In the genomic region with DNA sequence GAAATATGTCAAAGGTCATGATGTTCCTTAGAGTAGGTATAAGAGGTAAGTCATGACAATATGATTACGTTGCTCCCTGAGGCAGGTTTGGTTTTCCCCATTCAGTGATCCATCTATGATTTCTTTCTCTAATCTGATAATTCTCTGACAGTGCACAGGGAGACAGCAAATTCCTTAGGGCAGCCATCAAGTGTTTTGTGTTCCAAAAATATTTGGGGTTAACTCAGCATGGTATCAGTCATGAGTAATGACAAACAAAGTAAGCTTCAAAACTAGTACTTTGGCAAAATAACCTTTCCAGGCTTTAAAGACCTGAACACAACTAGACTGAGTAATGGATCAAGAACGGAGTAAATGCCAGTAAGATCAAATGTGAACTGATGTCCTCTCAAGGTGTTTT, we compare ENCODE assay signal across 32 cellular contexts. TPM values are rescaled to one million over a fixed set of nuclear protein-coding genes. Genes with fewer than 3 reads are reported as not detected.
"Had no signal": no experiment of that assay in that cellular context is flagged by ENCODE, and none has a peak within 500 bp of the region (broad histone marks: within the 10 kb centered on the region; RNA-seq: fewer than 3 reads in every experiment).

No MANE protein-coding gene starts in this region.

- H3K27me3 ChIP-seq: colonic mucosa, dorsolateral prefrontal cortex, ovary, thyroid gland had no signal

- ATAC-seq: activated CD8-positive, alpha-beta memory T cell treated with anti-CD3 and anti-CD28 coated beads, Interleukin-2, amount 10 ng/mL, durations not matched to agents 7 days and 5 days; activated CD8-positive, alpha-beta T cell treated with anti-CD3 and anti-CD28 coated beads for 36 hours; activated naive CD4-positive, alpha-beta T cell treated with anti-CD3 and anti-CD28 coated beads, Interleukin-2, amount 50 U/mL, for 72 hours; effector memory CD8-positive, alpha-beta T cell; heart right ventricle; left lung had no signal

- H3K27ac Mint-ChIP-seq: activated CD4-positive, alpha-beta T cell treated with anti-CD3 and anti-CD28 coated beads, Interleukin-2, amount 10 ng/mL, durations not matched to agents 7 days and 5 days; activated CD8-positive, alpha-beta memory T cell treated with anti-CD3 and anti-CD28 coated beads, Interleukin-2, amount 10 ng/mL, durations not matched to agents 7 days and 5 days; activated CD8-positive, alpha-beta T cell treated with anti-CD3 and anti-CD28 coated beads for 36 hours; activated T-helper 1 cell treated with anti-CD3 and anti-CD28 coated beads, Interleukin-12 subunit alpha, Interleukin-12 subunit beta, Interleukin-2, Interleukin-4 antibody, amounts not matched to agents 30 ng/mL and 10 ng/mL and 1 ng/mL, durations not matched to agents 14 hours and 24 hours and 36 hours; effector memory CD8-positive, alpha-beta T cell; natural killer cell treated with Interleukin-12 subunit alpha and Interleukin-12 subunit beta and Interleukin-15 and Interleukin-18, amount 100 ng/mL, for 72 hours; stimulated activated naive CD8-positive, alpha-beta T cell treated with anti-CD3 and anti-CD28 coated beads, Interleukin-15, Interleukin-2, amounts not matched to agents 100 ng/mL and 50 ng/mL, for 24 hours; T-helper 2 cell treated with Interferon-gamma antibody and Interleukin-4, amounts not matched to agents 5 μg/mL and 100 μg/mL, for 36 hours had no signal

- H3K4me3 Mint-ChIP-seq: activated CD4-positive, alpha-beta T cell treated with anti-CD3 and anti-CD28 coated beads, Interleukin-2, amount 10 ng/mL, durations not matched to agents 7 days and 5 days; activated CD8-positive, alpha-beta memory T cell treated with anti-CD3 and anti-CD28 coated beads, Interleukin-2, amount 10 ng/mL, durations not matched to agents 7 days and 5 days; activated CD8-positive, alpha-beta T cell treated with anti-CD3 and anti-CD28 coated beads for 36 hours; activated T-helper 1 cell treated with anti-CD3 and anti-CD28 coated beads, Interleukin-12 subunit alpha, Interleukin-12 subunit beta, Interleukin-2, Interleukin-4 antibody, amounts not matched to agents 30 ng/mL and 10 ng/mL and 1 ng/mL, durations not matched to agents 14 hours and 24 hours and 36 hours; central memory CD8-positive, alpha-beta T cell; effector memory CD8-positive, alpha-beta T cell; natural killer cell treated with Interleukin-12 subunit alpha and Interleukin-12 subunit beta and Interleukin-15 and Interleukin-18, amount 100 ng/mL, for 72 hours; stimulated activated naive CD8-positive, alpha-beta T cell treated with anti-CD3 and anti-CD28 coated beads, Interleukin-15, Interleukin-2, amounts not matched to agents 100 ng/mL and 50 ng/mL, for 24 hours; T-helper 2 cell treated with Interferon-gamma antibody and Interleukin-4, amounts not matched to agents 5 μg/mL and 100 μg/mL, for 36 hours had no signal

- H3K9me3 Mint-ChIP-seq: activated CD4-positive, alpha-beta T cell treated with anti-CD3 and anti-CD28 coated beads, Interleukin-2, amount 10 ng/mL, durations not matched to agents 7 days and 5 days; activated CD8-positive, alpha-beta T cell treated with anti-CD3 and anti-CD28 coated beads for 36 hours; activated naive CD4-positive, alpha-beta T cell treated with anti-CD3 and anti-CD28 coated beads, Interleukin-2, amount 50 U/mL, for 72 hours; activated T-helper 1 cell treated with anti-CD3 and anti-CD28 coated beads, Interleukin-12 subunit alpha, Interleukin-12 subunit beta, Interleukin-2, Interleukin-4 antibody, amounts not matched to agents 30 ng/mL and 10 ng/mL and 1 ng/mL, durations not matched to agents 14 hours and 24 hours and 36 hours; central memory CD8-positive, alpha-beta T cell; effector memory CD8-positive, alpha-beta T cell; natural killer cell treated with Interleukin-12 subunit alpha and Interleukin-12 subunit beta and Interleukin-15 and Interleukin-18, amount 100 ng/mL, for 72 hours; stimulated activated naive CD8-positive, alpha-beta T cell treated with anti-CD3 and anti-CD28 coated beads, Interleukin-15, Interleukin-2, amounts not matched to agents 100 ng/mL and 50 ng/mL, for 24 hours; T-helper 2 cell treated with Interferon-gamma antibody and Interleukin-4, amounts not matched to agents 5 μg/mL and 100 μg/mL, for 36 hours had no signal

- DNase-seq: activated CD4-positive, alpha-beta T cell treated with anti-CD3 and anti-CD28 coated beads, Interleukin-2, amount 10 ng/mL, durations not matched to agents 7 days and 5 days; activated CD4-positive, CD25-positive, alpha-beta regulatory T cell treated with anti-CD3 and anti-CD28 coated beads, Interleukin-2, amount 50 U/mL, for 72 hours; activated CD8-positive, alpha-beta memory T cell treated with anti-CD3 and anti-CD28 coated beads, Interleukin-2, amount 10 ng/mL, durations not matched to agents 7 days and 5 days; activated CD8-positive, alpha-beta T cell treated with anti-CD3 and anti-CD28 coated beads for 36 hours; activated gamma-delta T cell treated with Interleukin-2 at 50 U/mL for 16 hours; activated T-cell treated with anti-CD3 and anti-CD28 coated beads for 4 hours; aorta; colonic mucosa; dorsolateral prefrontal cortex; effector memory CD8-positive, alpha-beta T cell; esophagus squamous epithelium; heart right ventricle; left lung; midbrain; ovary; stimulated activated CD4-positive, alpha-beta T cell treated with anti-CD3 and anti-CD28 coated beads, Interleukin-12 subunit alpha, Interleukin-12 subunit beta, amount 100 ng/mL, for 4 hours; stimulated activated CD4-positive, alpha-beta T cell treated with anti-CD3 and anti-CD28 coated beads, Interleukin-4, amount 100 ng/mL, for 4 hours; substantia nigra; thyroid gland; WERI-Rb-1 had no signal

- H3K4me1 Mint-ChIP-seq: activated CD4-positive, alpha-beta T cell treated with anti-CD3 and anti-CD28 coated beads, Interleukin-2, amount 10 ng/mL, durations not matched to agents 7 days and 5 days; activated CD8-positive, alpha-beta memory T cell treated with anti-CD3 and anti-CD28 coated beads, Interleukin-2, amount 10 ng/mL, durations not matched to agents 7 days and 5 days; central memory CD8-positive, alpha-beta T cell had no signal

- H3K36me3 Mint-ChIP-seq: activated CD8-positive, alpha-beta memory T cell treated with anti-CD3 and anti-CD28 coated beads, Interleukin-2, amount 10 ng/mL, durations not matched to agents 7 days and 5 days; activated naive CD4-positive, alpha-beta T cell treated with anti-CD3 and anti-CD28 coated beads, Interleukin-2, amount 50 U/mL, for 72 hours; natural killer cell treated with Interleukin-12 subunit alpha and Interleukin-12 subunit beta and Interleukin-15 and Interleukin-18, amount 100 ng/mL, for 72 hours had no signal

- H3K9me3 ChIP-seq: colonic mucosa, esophagus squamous epithelium, heart right ventricle, left lung, ovary, prostate gland, thyroid gland had no signal

- H3K4me3 ChIP-seq: breast epithelium, colonic mucosa, dorsolateral prefrontal cortex, esophagus squamous epithelium, heart right ventricle, left lung, ovary, prostate gland, thyroid gland had no signal

- H3K4me1 ChIP-seq: breast epithelium, colonic mucosa, esophagus squamous epithelium, heart right ventricle, left lung, prostate gland, thyroid gland had no signal

- H3K36me3 ChIP-seq: breast epithelium, colonic mucosa, esophagus squamous epithelium, heart right ventricle, left lung, ovary, prostate gland, thyroid gland, WERI-Rb-1 had no signal

- H3K27ac ChIP-seq: breast epithelium, colonic mucosa, dorsolateral prefrontal cortex, esophagus squamous epithelium, heart right ventricle, left lung, ovary, prostate gland, thyroid gland, WERI-Rb-1 had no signal

RNA-seq across cellular contexts. Expression of a gene that starts 55.3 kb away (rescaled TPM):
- total RNA-seq: activated CD4-positive, alpha-beta T cell treated with anti-CD3 and anti-CD28 coated beads, Interleukin-2, amount 10 ng/mL, durations not matched to agents 7 days and 5 days; activated CD8-positive, alpha-beta memory T cell treated with anti-CD3 and anti-CD28 coated beads, Interleukin-2, amount 10 ng/mL, durations not matched to agents 7 days and 5 days; activated CD8-positive, alpha-beta T cell treated with anti-CD3 and anti-CD28 coated beads for 36 hours; activated naive CD4-positive, alpha-beta T cell treated with anti-CD3 and anti-CD28 coated beads, Interleukin-2, amount 50 U/mL, for 72 hours; activated T-helper 1 cell treated with anti-CD3 and anti-CD28 coated beads, Interleukin-12 subunit alpha, Interleukin-12 subunit beta, Interleukin-2, Interleukin-4 antibody, amounts not matched to agents 30 ng/mL and 10 ng/mL and 1 ng/mL, durations not matched to agents 14 hours and 24 hours and 36 hours; aorta; breast epithelium; endothelial cell of umbilical vein; esophagus squamous epithelium; heart right ventricle; kidney epithelial cell; left lung; lung microvascular endothelial cell; natural killer cell treated with Interleukin-12 subunit alpha and Interleukin-12 subunit beta and Interleukin-15 and Interleukin-18, amount 100 ng/mL, for 72 hours; ovary; urinary bladder had no signal
